ENCODE assay signal across 8 cellular contexts in the genomic region with DNA sequence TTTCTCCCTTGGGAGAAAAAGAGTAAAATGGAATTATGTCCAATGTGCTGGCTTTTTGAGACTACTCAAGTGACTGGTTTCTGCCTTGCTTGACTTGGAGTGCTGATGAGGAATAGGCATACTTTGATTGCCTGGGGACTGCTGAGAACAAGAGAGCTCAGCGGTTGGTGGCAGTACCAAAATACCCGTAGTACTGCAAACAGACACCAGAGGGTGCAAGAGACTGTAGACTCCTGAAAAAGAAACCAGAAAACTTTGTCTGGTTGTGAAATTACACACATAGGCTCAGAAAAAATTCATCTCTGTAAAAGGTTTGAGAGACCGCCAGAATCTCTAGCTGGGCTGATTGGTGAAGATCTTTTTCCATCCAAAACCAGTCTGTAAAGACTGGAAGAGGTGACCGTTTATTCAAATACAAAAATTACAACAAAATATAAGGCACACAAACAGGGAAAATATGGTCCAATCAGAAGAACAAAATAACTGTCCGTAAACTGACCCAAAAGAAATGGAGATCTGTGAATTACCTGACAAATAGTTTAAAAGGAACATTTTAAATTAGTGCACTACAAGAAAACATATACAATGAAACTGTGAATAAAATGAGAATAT. TPM values are rescaled to one million over a fixed set of nuclear protein-coding genes. Genes with fewer than 3 reads are reported as not detected.
DNase-seq lines count a peak whose midpoint lies in the region; ATAC-seq, FAIRE-seq and TF ChIP-seq lines count a peak whose summit lies in the region.

No MANE protein-coding gene starts in this region.

- intact Hi-C loops in left colon (cut with DNase I, micrococcal nuclease) = loop anchor here in 1 of 2 donors (10.0 kb wide), 1 partner anchor 654 kb away; no protein-coding TSS in a partner anchor

- DNase-seq in activated T-cell treated with anti-CD3 and anti-CD28 coated beads for 1 hour (ENCODE audit: low read depth) (peak; percentile 18), H54 (ENCODE audit: insufficient read length, low spot score) (no peak), Kasumi-1 (lab: John Stamatoyannopoulos, UW) (peak; percentile 93 to 95), SK-N-MC (ENCODE audit: low read depth, low spot score) (peak; percentile 3), left colon (peak; percentile 28 to 65)
- DNase-seq in activated T-cell treated with anti-CD3 and anti-CD28 coated beads, Interleukin-2, amount 50 U/mL, for 1 hour = no peak

- TF ChIP-seq CTCF in brain (conservative IDR thresholded peaks at IDR 0.05) = peak; percentile 60 to 77

- H3K9me3 Mint-ChIP-seq in brain = peaks cover 34 to 78% (median 68%) of the 10 kb centered on the region in 5 experiments
- peaks cover 17% of the 10 kb centered on the region for H3K9me3 Mint-ChIP-seq in stimulated activated memory B cell treated with anti-CD40 and anti-IgM and Interleukin-4, amounts not matched to agents 10 μg/mL and 1 μg/mL and 100 μg/mL, for 72 hours

- no peak overlapping the region for H3K9ac ChIP-seq in SK-N-MC (ENCODE audit: insufficient read length)

- H3K36me3 Mint-ChIP-seq in brain = peaks cover 74% of the 10 kb centered on the region
- no peaks in the 10 kb centered on the region for H3K36me3 Mint-ChIP-seq in stimulated activated memory B cell treated with anti-CD40 and anti-IgM and Interleukin-4, amounts not matched to agents 10 μg/mL and 1 μg/mL and 100 μg/mL, for 72 hours

- H3K27ac ChIP-seq in SK-N-MC = no peak overlapping the region

- no peak overlapping the region for H3K4me3 Mint-ChIP-seq in brain
- no peak overlapping the region for H3K4me3 Mint-ChIP-seq in stimulated activated memory B cell treated with anti-CD40 and anti-IgM and Interleukin-4, amounts not matched to agents 10 μg/mL and 1 μg/mL and 100 μg/mL, for 72 hours

- H3K4me1 Mint-ChIP-seq in brain = no peaks in the 10 kb centered on the region
- no peaks in the 10 kb centered on the region for H3K4me1 Mint-ChIP-seq in stimulated activated memory B cell treated with anti-CD40 and anti-IgM and Interleukin-4, amounts not matched to agents 10 μg/mL and 1 μg/mL and 100 μg/mL, for 72 hours

- ATAC-seq in left colon = peak; percentile 77
- ATAC-seq in stimulated activated memory B cell treated with anti-CD40 and anti-IgM and Interleukin-4, amounts not matched to agents 10 μg/mL and 1 μg/mL and 100 μg/mL, for 72 hours = peak; percentile 58

- H3K9me3 ChIP-seq in SK-N-MC (ENCODE audit: low read depth, low read length) = no peaks in the 10 kb centered on the region

- no peaks in the 10 kb centered on the region for H3K27me3 Mint-ChIP-seq in brain
- peaks cover 11% of the 10 kb centered on the region for H3K27me3 Mint-ChIP-seq in stimulated activated memory B cell treated with anti-CD40 and anti-IgM and Interleukin-4, amounts not matched to agents 10 μg/mL and 1 μg/mL and 100 μg/mL, for 72 hours

- no peak overlapping the region for H3K4me3 ChIP-seq in SK-N-MC

- no peak overlapping the region for H3K27ac Mint-ChIP-seq in brain
- no peak overlapping the region for H3K27ac Mint-ChIP-seq in stimulated activated memory B cell treated with anti-CD40 and anti-IgM and Interleukin-4, amounts not matched to agents 10 μg/mL and 1 μg/mL and 100 μg/mL, for 72 hours

- FAIRE-seq in H54 (lab: Jason Lieb, UNC) = peak; percentile 99

- no peaks in the 10 kb centered on the region for H3K36me3 ChIP-seq in SK-N-MC (ENCODE audit: insufficient read depth, low read length)

- TF ChIP-seq POLR2A in H54 (IDR thresholded peaks at IDR 0.05; ENCODE audit: low read depth, low read length) = no peak

RNA-seq across cellular contexts. Expression of gene BICC1, which starts 18.5 kb away (rescaled TPM):
- polyA plus RNA-seq in brain (ENCODE audit: insufficient read depth, low read depth, low replicate concordance) = 0.49 TPM
- 1 to 10 TPM; 1.7 to 2.5 TPM for total RNA-seq in left colon

Comparison
In these comparisons a context has a peak if more than half of its experiments do, and no peak if none do; other contexts are left out.
1. DNase-seq: peak in activated T-cell treated with anti-CD3 and anti-CD28 coated beads for 1 hour (single experiment), Kasumi-1 (2 of 2), SK-N-MC (single experiment) and left colon (2 of 2); none in activated T-cell treated with anti-CD3 and anti-CD28 coated beads, Interleukin-2, amount 50 U/mL, for 1 hour (single experiment) and H54 (single experiment).